22 cellular contexts compared by ENCODE assay signal in genomic region chr4:77652237-77652897, GRCh38. TPM values are rescaled to one million over a fixed set of nuclear protein-coding genes. Genes with fewer than 3 reads are reported as not detected.
DNase-seq lines count a peak whose midpoint lies in the region; TF ChIP-seq lines count a peak whose summit lies in the region.
"Had no signal": no experiment of that assay in that cellular context is flagged by ENCODE, and none has a peak within 500 bp of the region (broad histone marks: within the 10 kb centered on the region; RNA-seq: fewer than 3 reads in every experiment).

No MANE protein-coding gene starts in this region.

- no peak overlapping the region for H2AFZ ChIP-seq in mammary epithelial cell (ENCODE audit: low read depth, low read length)

- 40% methylated on average over 5 of the region's 5 CpGs for WGBS in mammary epithelial cell (ENCODE audit: low coverage, missing lambda C conversion rate)

- BruUV-seq in MCF 10A (replicated peaks; lab: Mats Ljungman, UMichigan) (no TSS peak), mammary epithelial cell (replicated peaks; lab: Mats Ljungman, UMichigan) (no TSS peak)

- POLR2A ChIA-PET in MCF 10A (lab: Yijun Ruan, JAX) = interaction anchor here (1.4 kb wide), 1 partner anchor 16 kb away, joined by 3 read pairs; no protein-coding TSS in a partner anchor

- H4K20me1 ChIP-seq in mammary epithelial cell (ENCODE audit: insufficient read depth, low read length) = no peaks in the 10 kb centered on the region

- H3K36me3 ChIP-seq in mammary epithelial cell (ENCODE audit: insufficient read depth, low read length) = no peaks in the 10 kb centered on the region
- H3K36me3 ChIP-seq: heart left ventricle, sigmoid colon, tibial nerve had no signal

- H3K4me1 ChIP-seq in mammary epithelial cell (ENCODE audit: insufficient read depth, low read length) = no peaks in the 10 kb centered on the region
- H3K4me1 ChIP-seq: heart left ventricle had no signal

- H3K27ac Mint-ChIP-seq in MCF 10A (ENCODE audit: low read depth, unreplicated experiment) = no peak overlapping the region
- H3K27ac Mint-ChIP-seq: activated naive CD8-positive, alpha-beta T cell treated with anti-CD3 and anti-CD28 coated beads for 36 hours had no signal

- H3K27ac ChIP-seq in mammary epithelial cell (ENCODE audit: insufficient read depth, low read depth, low read length) = no peak overlapping the region
- H3K27ac ChIP-seq: heart left ventricle, sigmoid colon had no signal

- H3K9me3 ChIP-seq in mammary epithelial cell (replicated peaks; ENCODE audit: insufficient read depth, low read length) = peaks cover 2% of the 10 kb centered on the region
- H3K9me3 ChIP-seq: sigmoid colon, tibial nerve had no signal

- TF ChIP-seq CTCF in MCF 10A (IDR thresholded peaks at IDR 0.05; ENCODE audit: unreplicated experiment) (no peak), mammary epithelial cell (conservative IDR thresholded peaks at IDR 0.05 in 1 of 2, IDR thresholded peaks at IDR 0.05 in 1 of 2; ENCODE audit: extremely low read depth in 1 of 2, insufficient read depth in 1 of 2, low read depth in 1 of 2, low read length in 2 of 2) (no peak), choroid plexus epithelial cell (conservative IDR thresholded peaks at IDR 0.05; ENCODE audit: low read depth, low read length) (no peak)

- peaks cover 6% of the 10 kb centered on the region for H3K4me1 Mint-ChIP-seq in MCF 10A (ENCODE audit: insufficient read depth, unreplicated experiment)
- H3K4me1 Mint-ChIP-seq: activated naive CD8-positive, alpha-beta T cell treated with anti-CD3 and anti-CD28 coated beads for 36 hours had no signal

- intact Hi-C loops in MCF 10A (cut with micrococcal nuclease) (no loop called here), mammary epithelial cell (cut with micrococcal nuclease) (no loop called here)

- no peaks in the 10 kb centered on the region for H3K36me3 Mint-ChIP-seq in MCF 10A (ENCODE audit: insufficient read depth, unreplicated experiment)
- H3K36me3 Mint-ChIP-seq: activated naive CD8-positive, alpha-beta T cell treated with anti-CD3 and anti-CD28 coated beads for 36 hours; brain had no signal

- H3K79me2 ChIP-seq in mammary epithelial cell (ENCODE audit: insufficient read depth, low read length) = no peaks in the 10 kb centered on the region

- no peaks in the 10 kb centered on the region for H3K27me3 Mint-ChIP-seq in MCF 10A (ENCODE audit: insufficient read depth, unreplicated experiment)

- no peaks in the 10 kb centered on the region for H3K27me3 ChIP-seq in mammary epithelial cell (ENCODE audit: insufficient read depth, low read length)
- H3K27me3 ChIP-seq: heart left ventricle, sigmoid colon, tibial nerve had no signal

- no peak overlapping the region for H3K4me2 ChIP-seq in mammary epithelial cell (ENCODE audit: insufficient read depth, low read depth, low read length)

- peaks cover 6% of the 10 kb centered on the region for H3K9me3 Mint-ChIP-seq in MCF 10A (ENCODE audit: unreplicated experiment)

- H3K4me3 Mint-ChIP-seq in MCF 10A (ENCODE audit: unreplicated experiment) = no peak overlapping the region
- H3K4me3 Mint-ChIP-seq: activated naive CD8-positive, alpha-beta T cell treated with anti-CD3 and anti-CD28 coated beads for 36 hours; brain had no signal

- H3K9ac ChIP-seq in mammary epithelial cell (ENCODE audit: insufficient read depth, low read length) = no peak overlapping the region

- dilution Hi-C loops in mammary epithelial cell (cut with HindIII; ENCODE audit: low sequenced_read_pairs) = no loop called here

- CTCF ChIA-PET in MCF 10A (lab: Yijun Ruan, JAX) (interaction anchor here (0.6 to 1.3 kb wide), 3 partner anchors 45 to 187 kb away, joined by 3 to 4 read pairs (median 3); no protein-coding TSS in a partner anchor), mammary epithelial cell (lab: Charles Lee; ENCODE audit: low non-redundant PET) (no interaction called here)

- DNase-seq in MCF 10A (ENCODE audit: unreplicated experiment) (peak; percentile 16), mammary epithelial cell (no peak), choroid plexus epithelial cell (ENCODE audit: low read depth) (peak; percentile 7), left kidney (ENCODE audit: low read depth, low spot score) (peak; percentile 4), superior temporal gyrus (ENCODE audit: extremely low spot score) (peak; percentile 73), SHP77 (lab: John Stamatoyannopoulos, UW) (no peak), KBM-7 (no peak)
- no peak for DNase-seq in activated naive CD4-positive, alpha-beta T cell treated with Interleukin-2 at 50 U/mL for 16 hours
- DNase-seq: activated CD4-positive, CD25-positive, alpha-beta regulatory T cell; activated naive CD8-positive, alpha-beta T cell treated with anti-CD3 and anti-CD28 coated beads for 36 hours; DND-41; heart left ventricle; NCI-H2081 treated with DMSO at 0.1 percent for 48 hours; NCI-H526; SIG-M5; sigmoid colon; stimulated activated naive CD4-positive, alpha-beta T cell; T-helper 2 cell had no signal

- in situ Hi-C loops in mammary epithelial cell (cut with MboI; ENCODE audit: low sequenced_read_pairs in 2 of 2) (no loop called here), KBM-7 (cut with MboI; ENCODE audit: low pct_unique_long_range_greater_than_20kb, low sequenced_read_pairs) (no loop called here)

- H3K4me3 ChIP-seq in mammary epithelial cell (replicated peaks in 1 of 3; ENCODE audit: insufficient read depth in 1 of 3, low read depth in 2 of 3, low read length in 3 of 3) (no peak overlapping the region), choroid plexus epithelial cell (ENCODE audit: low read depth, low read length) (no peak overlapping the region)
- H3K4me3 ChIP-seq: heart left ventricle, sigmoid colon, tibial nerve had no signal

RNA-seq across cellular contexts. Expression of gene CXCL13, which starts 46.7 kb away (rescaled TPM):
- total RNA-seq in MCF 10A (2022) (not detected in 2 replicates), mammary epithelial cell (not detected)
- polyA plus RNA-seq in mammary epithelial cell = not detected
- polyA minus RNA-seq in mammary epithelial cell = not detected
- total RNA-seq: activated naive CD8-positive, alpha-beta T cell treated with anti-CD3 and anti-CD28 coated beads for 36 hours; osteoblast; sigmoid colon had no signal
- polyA plus RNA-seq: heart left ventricle, keratinocyte had no signal

Comparison
In these comparisons a context has a peak if more than half of its experiments do, and no peak if none do; other contexts are left out.
1. DNase-seq: peak in MCF 10A (single experiment), choroid plexus epithelial cell (single experiment), left kidney (single experiment) and superior temporal gyrus (single experiment); none in mammary epithelial cell (single experiment), SHP77 (0 of 2), activated naive CD4-positive, alpha-beta T cell treated with Interleukin-2 at 50 U/mL for 16 hours (single experiment) and KBM-7 (single experiment).